Comparison of ENCODE assay signal across 1 cellular context in the genomic region with DNA sequence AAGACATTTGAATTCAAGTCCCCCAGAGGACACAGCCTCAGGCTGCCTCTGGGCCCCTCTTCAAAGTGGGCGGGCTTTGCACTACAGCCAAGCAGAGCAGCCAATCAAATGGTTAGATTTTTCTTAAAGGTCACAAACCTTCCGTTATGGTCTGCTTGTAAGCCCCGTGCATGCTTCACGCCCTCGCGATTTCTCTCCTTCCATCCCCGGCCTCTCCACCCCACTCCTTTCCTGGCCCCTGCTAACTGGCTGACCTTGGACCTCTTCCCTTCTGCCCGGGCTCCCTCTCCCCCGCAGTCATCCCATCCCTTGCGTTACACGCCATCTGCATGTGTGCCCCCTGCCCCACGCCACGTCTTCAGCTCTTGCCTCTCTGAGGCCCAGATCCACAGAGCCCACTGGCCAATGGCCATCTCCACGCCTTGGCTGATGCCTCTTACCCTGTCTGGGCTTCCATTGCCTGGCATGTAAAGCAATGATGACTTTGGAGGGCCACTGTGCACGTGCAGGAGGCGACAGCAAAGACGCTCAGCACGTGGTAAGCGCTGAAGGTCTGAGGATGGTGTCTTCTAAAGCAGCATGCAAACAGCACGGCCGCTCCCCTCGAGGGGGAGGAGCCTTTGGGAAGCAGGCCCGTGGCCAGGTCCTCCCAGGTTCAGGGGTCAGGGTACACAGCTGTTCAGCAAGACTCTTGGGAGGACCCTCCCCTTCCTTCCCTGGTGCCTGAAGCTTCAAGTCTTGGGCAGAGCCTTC.
TF ChIP-seq lines count a peak whose summit lies in the region.

No MANE protein-coding gene starts in this region.

TF ChIP-seq in GM23338, 12 proteins besides CTCF, POLR2A, EP300 and RAD21 (continued from another document):
- TF ChIP-seq, protein P1, sequence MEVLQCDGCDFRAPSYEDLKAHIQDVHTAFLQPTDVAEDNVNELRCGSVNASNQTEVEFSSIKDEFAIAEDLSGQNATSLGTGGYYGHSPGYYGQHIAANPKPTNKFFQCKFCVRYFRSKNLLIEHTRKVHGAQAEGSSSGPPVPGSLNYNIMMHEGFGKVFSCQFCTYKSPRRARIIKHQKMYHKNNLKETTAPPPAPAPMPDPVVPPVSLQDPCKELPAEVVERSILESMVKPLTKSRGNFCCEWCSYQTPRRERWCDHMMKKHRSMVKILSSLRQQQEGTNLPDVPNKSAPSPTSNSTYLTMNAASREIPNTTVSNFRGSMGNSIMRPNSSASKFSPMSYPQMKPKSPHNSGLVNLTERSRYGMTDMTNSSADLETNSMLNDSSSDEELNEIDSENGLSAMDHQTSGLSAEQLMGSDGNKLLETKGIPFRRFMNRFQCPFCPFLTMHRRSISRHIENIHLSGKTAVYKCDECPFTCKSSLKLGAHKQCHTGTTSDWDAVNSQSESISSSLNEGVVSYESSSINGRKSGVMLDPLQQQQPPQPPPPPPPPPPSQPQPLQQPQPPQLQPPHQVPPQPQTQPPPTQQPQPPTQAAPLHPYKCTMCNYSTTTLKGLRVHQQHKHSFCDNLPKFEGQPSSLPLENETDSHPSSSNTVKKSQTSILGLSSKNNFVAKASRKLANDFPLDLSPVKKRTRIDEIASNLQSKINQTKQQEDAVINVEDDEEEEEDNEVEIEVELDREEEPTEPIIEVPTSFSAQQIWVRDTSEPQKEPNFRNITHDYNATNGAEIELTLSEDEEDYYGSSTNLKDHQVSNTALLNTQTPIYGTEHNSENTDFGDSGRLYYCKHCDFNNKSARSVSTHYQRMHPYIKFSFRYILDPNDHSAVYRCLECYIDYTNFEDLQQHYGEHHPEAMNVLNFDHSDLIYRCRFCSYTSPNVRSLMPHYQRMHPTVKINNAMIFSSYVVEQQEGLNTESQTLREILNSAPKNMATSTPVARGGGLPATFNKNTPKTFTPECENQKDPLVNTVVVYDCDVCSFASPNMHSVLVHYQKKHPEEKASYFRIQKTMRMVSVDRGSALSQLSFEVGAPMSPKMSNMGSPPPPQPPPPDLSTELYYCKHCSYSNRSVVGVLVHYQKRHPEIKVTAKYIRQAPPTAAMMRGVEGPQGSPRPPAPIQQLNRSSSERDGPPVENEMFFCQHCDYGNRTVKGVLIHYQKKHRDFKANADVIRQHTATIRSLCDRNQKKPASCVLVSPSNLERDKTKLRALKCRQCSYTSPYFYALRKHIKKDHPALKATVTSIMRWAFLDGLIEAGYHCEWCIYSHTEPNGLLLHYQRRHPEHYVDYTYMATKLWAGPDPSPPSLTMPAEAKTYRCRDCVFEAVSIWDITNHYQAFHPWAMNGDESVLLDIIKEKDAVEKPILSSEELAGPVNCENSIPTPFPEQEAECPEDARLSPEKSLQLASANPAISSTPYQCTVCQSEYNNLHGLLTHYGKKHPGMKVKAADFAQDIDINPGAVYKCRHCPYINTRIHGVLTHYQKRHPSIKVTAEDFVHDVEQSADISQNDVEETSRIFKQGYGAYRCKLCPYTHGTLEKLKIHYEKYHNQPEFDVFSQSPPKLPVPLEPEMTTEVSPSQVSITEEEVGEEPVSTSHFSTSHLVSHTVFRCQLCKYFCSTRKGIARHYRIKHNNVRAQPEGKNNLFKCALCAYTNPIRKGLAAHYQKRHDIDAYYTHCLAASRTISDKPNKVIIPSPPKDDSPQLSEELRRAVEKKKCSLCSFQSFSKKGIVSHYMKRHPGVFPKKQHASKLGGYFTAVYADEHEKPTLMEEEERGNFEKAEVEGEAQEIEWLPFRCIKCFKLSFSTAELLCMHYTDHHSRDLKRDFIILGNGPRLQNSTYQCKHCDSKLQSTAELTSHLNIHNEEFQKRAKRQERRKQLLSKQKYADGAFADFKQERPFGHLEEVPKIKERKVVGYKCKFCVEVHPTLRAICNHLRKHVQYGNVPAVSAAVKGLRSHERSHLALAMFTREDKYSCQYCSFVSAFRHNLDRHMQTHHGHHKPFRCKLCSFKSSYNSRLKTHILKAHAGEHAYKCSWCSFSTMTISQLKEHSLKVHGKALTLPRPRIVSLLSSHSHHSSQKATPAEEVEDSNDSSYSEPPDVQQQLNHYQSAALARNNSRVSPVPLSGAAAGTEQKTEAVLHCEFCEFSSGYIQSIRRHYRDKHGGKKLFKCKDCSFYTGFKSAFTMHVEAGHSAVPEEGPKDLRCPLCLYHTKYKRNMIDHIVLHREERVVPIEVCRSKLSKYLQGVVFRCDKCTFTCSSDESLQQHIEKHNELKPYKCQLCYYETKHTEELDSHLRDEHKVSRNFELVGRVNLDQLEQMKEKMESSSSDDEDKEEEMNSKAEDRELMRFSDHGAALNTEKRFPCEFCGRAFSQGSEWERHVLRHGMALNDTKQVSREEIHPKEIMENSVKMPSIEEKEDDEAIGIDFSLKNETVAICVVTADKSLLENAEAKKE (CRISPR knock-in tag; IDR thresholded peaks at IDR 0.05), result no peak
- TF ChIP-seq EZH2 (IDR thresholded peaks at IDR 0.05; ENCODE audit: low read depth, unreplicated experiment) (no peak), EZH2phosphoT487 (IDR thresholded peaks at IDR 0.05; ENCODE audit: unreplicated experiment) (no peak), POLR2AphosphoS5 (IDR thresholded peaks at IDR 0.05; ENCODE audit: low read depth) (no peak), CREB1 (CRISPR knock-in tag; IDR thresholded peaks at IDR 0.05; ENCODE audit: low read depth) (no peak), STAT1 (IDR thresholded peaks at IDR 0.05; ENCODE audit: unreplicated experiment) (no peak), JUNB (IDR thresholded peaks at IDR 0.05; ENCODE audit: unreplicated experiment) (no peak), ZNF331 (CRISPR knock-in tag; IDR thresholded peaks at IDR 0.05; ENCODE audit: low read depth) (no peak), ZNF114 (CRISPR knock-in tag; IDR thresholded peaks at IDR 0.05) (no peak)
- TF ChIP-seq, protein P2, sequence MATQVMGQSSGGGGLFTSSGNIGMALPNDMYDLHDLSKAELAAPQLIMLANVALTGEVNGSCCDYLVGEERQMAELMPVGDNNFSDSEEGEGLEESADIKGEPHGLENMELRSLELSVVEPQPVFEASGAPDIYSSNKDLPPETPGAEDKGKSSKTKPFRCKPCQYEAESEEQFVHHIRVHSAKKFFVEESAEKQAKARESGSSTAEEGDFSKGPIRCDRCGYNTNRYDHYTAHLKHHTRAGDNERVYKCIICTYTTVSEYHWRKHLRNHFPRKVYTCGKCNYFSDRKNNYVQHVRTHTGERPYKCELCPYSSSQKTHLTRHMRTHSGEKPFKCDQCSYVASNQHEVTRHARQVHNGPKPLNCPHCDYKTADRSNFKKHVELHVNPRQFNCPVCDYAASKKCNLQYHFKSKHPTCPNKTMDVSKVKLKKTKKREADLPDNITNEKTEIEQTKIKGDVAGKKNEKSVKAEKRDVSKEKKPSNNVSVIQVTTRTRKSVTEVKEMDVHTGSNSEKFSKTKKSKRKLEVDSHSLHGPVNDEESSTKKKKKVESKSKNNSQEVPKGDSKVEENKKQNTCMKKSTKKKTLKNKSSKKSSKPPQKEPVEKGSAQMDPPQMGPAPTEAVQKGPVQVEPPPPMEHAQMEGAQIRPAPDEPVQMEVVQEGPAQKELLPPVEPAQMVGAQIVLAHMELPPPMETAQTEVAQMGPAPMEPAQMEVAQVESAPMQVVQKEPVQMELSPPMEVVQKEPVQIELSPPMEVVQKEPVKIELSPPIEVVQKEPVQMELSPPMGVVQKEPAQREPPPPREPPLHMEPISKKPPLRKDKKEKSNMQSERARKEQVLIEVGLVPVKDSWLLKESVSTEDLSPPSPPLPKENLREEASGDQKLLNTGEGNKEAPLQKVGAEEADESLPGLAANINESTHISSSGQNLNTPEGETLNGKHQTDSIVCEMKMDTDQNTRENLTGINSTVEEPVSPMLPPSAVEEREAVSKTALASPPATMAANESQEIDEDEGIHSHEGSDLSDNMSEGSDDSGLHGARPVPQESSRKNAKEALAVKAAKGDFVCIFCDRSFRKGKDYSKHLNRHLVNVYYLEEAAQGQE (IDR thresholded peaks at IDR 0.05; ENCODE audit: unreplicated experiment), result no peak
- TF ChIP-seq, protein P3, sequence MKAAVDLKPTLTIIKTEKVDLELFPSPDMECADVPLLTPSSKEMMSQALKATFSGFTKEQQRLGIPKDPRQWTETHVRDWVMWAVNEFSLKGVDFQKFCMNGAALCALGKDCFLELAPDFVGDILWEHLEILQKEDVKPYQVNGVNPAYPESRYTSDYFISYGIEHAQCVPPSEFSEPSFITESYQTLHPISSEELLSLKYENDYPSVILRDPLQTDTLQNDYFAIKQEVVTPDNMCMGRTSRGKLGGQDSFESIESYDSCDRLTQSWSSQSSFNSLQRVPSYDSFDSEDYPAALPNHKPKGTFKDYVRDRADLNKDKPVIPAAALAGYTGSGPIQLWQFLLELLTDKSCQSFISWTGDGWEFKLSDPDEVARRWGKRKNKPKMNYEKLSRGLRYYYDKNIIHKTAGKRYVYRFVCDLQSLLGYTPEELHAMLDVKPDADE (IDR thresholded peaks at IDR 0.05), result no peak
